9 cellular contexts compared by ENCODE assay signal in genomic region chr1:8876099-8876496, GRCh38. TPM values are rescaled to one million over a fixed set of nuclear protein-coding genes. Genes with fewer than 3 reads are reported as not detected.
DNase-seq lines count a peak whose midpoint lies in the region; ATAC-seq, FAIRE-seq and TF ChIP-seq lines count a peak whose summit lies in the region.
"Had no signal": no experiment of that assay in that cellular context is flagged by ENCODE, and none has a peak within 500 bp of the region (broad histone marks: within the 10 kb centered on the region; RNA-seq: fewer than 3 reads in every experiment).

No MANE protein-coding gene starts in this region.

- BruUV-seq in endothelial cell of umbilical vein (replicated peaks; lab: Mats Ljungman, UMichigan), result no TSS peak

- H3K9me1 ChIP-seq in endothelial cell of umbilical vein (replicated peaks; ENCODE audit: control insufficient read depth, extremely low read depth, insufficient read depth, low read length), result no peaks in the 10 kb centered on the region

- peaks cover 69% of the 10 kb centered on the region for H3K79me2 ChIP-seq in endothelial cell of umbilical vein (ENCODE audit: control insufficient read depth, insufficient read depth, low read length)

- H3K27me3 ChIP-seq in RWPE2 (ENCODE audit: insufficient read depth, poor library complexity, severe bottlenecking) (no peaks in the 10 kb centered on the region), endothelial cell of umbilical vein (ENCODE audit: control insufficient read depth in 2 of 2, insufficient read depth in 2 of 2, low read length in 2 of 2) (no peaks in the 10 kb centered on the region), gastrocnemius medialis (no peaks in the 10 kb centered on the region)

- no peaks in the 10 kb centered on the region for H3K9me3 ChIP-seq in RWPE2 (ENCODE audit: severe bottlenecking)
- H3K9me3 ChIP-seq in endothelial cell of umbilical vein (replicated peaks; ENCODE audit: control insufficient read depth, insufficient read depth, low read length), result no peaks in the 10 kb centered on the region
- H3K9me3 ChIP-seq in gastrocnemius medialis, result no peaks in the 10 kb centered on the region

- peak overlapping the region; percentile 81 for H3K4me3 ChIP-seq in RWPE2 (ENCODE audit: severe bottlenecking)
- peak overlapping the region in 2 of 3 experiments; percentile 7 to 83 for H3K4me3 ChIP-seq in endothelial cell of umbilical vein (replicated peaks in 1 of 3; ENCODE audit: insufficient read depth in 1 of 3, low read depth in 1 of 3, low read length in 3 of 3)
- peak overlapping the region in 1 of 4 donors; percentile 72 for H3K4me3 ChIP-seq in gastrocnemius medialis

- ATAC-seq in RWPE2 (ENCODE audit: low read depth) (no peak), gastrocnemius medialis (no peak), GM21515 (IDR thresholded peaks at IDR 0.05; ENCODE audit: unreplicated experiment) (no peak), HG03196 (IDR thresholded peaks at IDR 0.05; ENCODE audit: unreplicated experiment) (no peak)

- H3K9ac ChIP-seq in endothelial cell of umbilical vein (replicated peaks; ENCODE audit: extremely low read depth, insufficient read depth, low read length), result peak overlapping the region; percentile 23

- peaks cover 55% of the 10 kb centered on the region for H3K4me1 ChIP-seq in RWPE2 (ENCODE audit: insufficient read depth, poor library complexity, severe bottlenecking)
- H3K4me1 ChIP-seq in endothelial cell of umbilical vein (ENCODE audit: control insufficient read depth, extremely low read depth, insufficient read depth, low read length), result peaks cover 63% of the 10 kb centered on the region
- peaks cover 56 to 58% of the 10 kb centered on the region in 2 donors for H3K4me1 ChIP-seq in gastrocnemius medialis

- TF ChIP-seq POLR2A in GM12891 (IDR thresholded peaks at IDR 0.05; ENCODE audit: low read depth, low read length), result no peak; the same call in 1 of the 2 replicates
- TF ChIP-seq POLR2A in endothelial cell of umbilical vein (IDR thresholded peaks at IDR 0.05; ENCODE audit: low read depth, low read length), result no peak
- TF ChIP-seq POLR2A in gastrocnemius medialis (IDR thresholded peaks at IDR 0.05), result no peak

- FAIRE-seq in GM12891 (lab: Jason Lieb, UNC) (no peak), endothelial cell of umbilical vein (lab: Jason Lieb, UNC) (no peak)

- in situ Hi-C loops in gastrocnemius medialis (cut with MboI; ENCODE audit: low sequenced_read_pairs in 4 of 4), result no loop called here

- dilution Hi-C loops in endothelial cell of umbilical vein (cut with MboI; ENCODE audit: extremely low pct_ligation_motif_present, low sequenced_read_pairs), result no loop called here

- CTCF ChIA-PET in endothelial cell of umbilical vein (lab: Charles Lee), result interaction anchor here (6.1 kb wide), 1 partner anchor 16 kb away, joined by 63 read pairs; no protein-coding TSS in a partner anchor

- peak overlapping the region; percentile 97 for H3K27ac ChIP-seq in RWPE2 (ENCODE audit: poor library complexity, severe bottlenecking)
- peak overlapping the region; percentile 77 for H3K27ac ChIP-seq in endothelial cell of umbilical vein (ENCODE audit: insufficient read depth, low read depth, low read length)
- peak overlapping the region; percentile 53 to 97 (median 96) for H3K27ac ChIP-seq in gastrocnemius medialis

- H3K4me2 ChIP-seq in endothelial cell of umbilical vein (ENCODE audit: insufficient read depth, low read length), result peak overlapping the region; percentile 87

- no peak overlapping the region for H2AFZ ChIP-seq in endothelial cell of umbilical vein (ENCODE audit: low read depth, low read length)

- peaks cover 2% of the 10 kb centered on the region for H4K20me1 ChIP-seq in endothelial cell of umbilical vein (replicated peaks; ENCODE audit: control insufficient read depth, extremely low read depth, insufficient read depth, low read length)

- peaks cover 69% of the 10 kb centered on the region for H3K36me3 ChIP-seq in RWPE2 (ENCODE audit: low read depth)
- peaks cover 19 to 30% of the 10 kb centered on the region in 2 experiments for H3K36me3 ChIP-seq in endothelial cell of umbilical vein (ENCODE audit: control insufficient read depth in 2 of 2, extremely low read depth in 1 of 2, insufficient read depth in 2 of 2, low read length in 2 of 2)
- peaks cover 0 to 36% of the 10 kb centered on the region in 2 donors for H3K36me3 ChIP-seq in gastrocnemius medialis

- TF ChIP-seq CTCF in RWPE2 (IDR thresholded peaks at IDR 0.05; ENCODE audit: poor library complexity, severe bottlenecking) (no peak), endothelial cell of umbilical vein (IDR thresholded peaks at IDR 0.05; ENCODE audit: extremely low read depth in 1 of 2, insufficient read depth in 1 of 2, low read depth in 1 of 2, low read length in 2 of 2) (no peak), gastrocnemius medialis (IDR thresholded peaks at IDR 0.05 in 4 of 5, conservative IDR thresholded peaks at IDR 0.05 in 1 of 5) (no peak)

- DNase-seq in GM12891 (ENCODE audit: insufficient read length, low spot score), result no peak
- DNase-seq in RWPE2 (ENCODE audit: low spot score), result no peak
- no peak for DNase-seq in endothelial cell of umbilical vein (ENCODE audit: low read depth, low spot score)
- no peak for DNase-seq in gastrocnemius medialis
- DNase-seq in hypothalamus (lab: John Stamatoyannopoulos, UW), result no peak
- no peak for DNase-seq in posterior cingulate gyrus
- DNase-seq: activated CD8-positive, alpha-beta memory T cell treated with anti-CD3 and anti-CD28 coated beads for 24 hours had no signal

- POLR2A ChIA-PET in endothelial cell of umbilical vein (lab: Charles Lee), result interaction anchor here (0.7 kb wide), 2 partner anchors 299 to 384 kb away, joined by 3 to 4 read pairs; no protein-coding TSS in a partner anchor

- intact Hi-C loops in endothelial cell of umbilical vein (cut with micrococcal nuclease) (no loop called here), gastrocnemius medialis (cut with DNase I; ENCODE audit: low total_unique reads) (loop anchor here (5.0 to 10.0 kb wide), 4 partner anchors 191 to 1094 kb away; partner anchors contain the start of genes PARK7, PER3 and SLC2A5), posterior cingulate gyrus (cut with DNase I) (no loop called here)

TF ChIP-seq in GM12891, 5 proteins besides CTCF, POLR2A, EP300 and RAD21:
- TF ChIP-seq POU2F2 (IDR thresholded peaks at IDR 0.05; ENCODE audit: low read depth, low read length) (no peak), PAX5 (IDR thresholded peaks at IDR 0.05; ENCODE audit: insufficient read depth, low read length, severe bottlenecking) (no peak), SPI1 (IDR thresholded peaks at IDR 0.05; ENCODE audit: low read depth, low read length) (no peak), POLR2AphosphoS5 (IDR thresholded peaks at IDR 0.05; ENCODE audit: low read depth, low read length) (0 out of 2 replicates have a peak, but pooled peaks have one; percentile 30), TAF1 (IDR thresholded peaks at IDR 0.05; ENCODE audit: low read depth, low read length) (no peak)

TF ChIP-seq in endothelial cell of umbilical vein, 7 proteins besides CTCF, POLR2A, EP300 and RAD21:
- no peak for TF ChIP-seq MYC (IDR thresholded peaks at IDR 0.05; ENCODE audit: low read depth, low read length)
- TF ChIP-seq MAX (IDR thresholded peaks at IDR 0.05; ENCODE audit: insufficient read depth, insufficient read length), result no peak
- TF ChIP-seq FOS (IDR thresholded peaks at IDR 0.05; ENCODE audit: borderline replicate concordance, insufficient read depth, low read length), result no peak
- TF ChIP-seq EZH2 (IDR thresholded peaks at IDR 0.05; ENCODE audit: borderline replicate concordance, low read depth, low read length, severe bottlenecking), result no peak
- TF ChIP-seq JUN (IDR thresholded peaks at IDR 0.05; ENCODE audit: borderline replicate concordance, insufficient read depth, insufficient read length, low read depth), result no peak
- no peak for TF ChIP-seq POLR2AphosphoS5 (IDR thresholded peaks at IDR 0.05; ENCODE audit: insufficient read depth, low read depth, low read length)
- TF ChIP-seq GATA2 (IDR thresholded peaks at IDR 0.05; ENCODE audit: insufficient read depth, insufficient read length, low read depth, low read length), result no peak

RNA-seq across cellular contexts. Expression of gene ENO1, which starts 2.4 kb away (rescaled TPM):
- polyA plus RNA-seq in GM12891 (2012; ENCODE audit: low read depth, missing spikeins), result 2,629 TPM
- 1,530 and 1,593 TPM in 2 replicates for total RNA-seq in endothelial cell of umbilical vein
- polyA plus RNA-seq in endothelial cell of umbilical vein, result 1,111 and 1,134 TPM in 2 replicates
- 1,324 and 1,546 TPM in 2 replicates for polyA plus RNA-seq in endothelial cell of umbilical vein (2011; cell fraction: cytosol; rRNA removed)
- polyA plus RNA-seq in endothelial cell of umbilical vein (2011; cell fraction: nucleus; rRNA removed), result 1,008 and 1,022 TPM in 2 replicates
- 1,225 and 1,921 TPM in 2 replicates for polyA plus RNA-seq in endothelial cell of umbilical vein (2012)
- 1,405 and 1,507 TPM in 2 replicates for polyA minus RNA-seq in endothelial cell of umbilical vein
- 1,988 TPM for polyA minus RNA-seq in endothelial cell of umbilical vein (2011; cell fraction: cytosol; rRNA and poly(A)+ RNA removed)
- polyA minus RNA-seq in endothelial cell of umbilical vein (2011; cell fraction: nucleus; rRNA and poly(A)+ RNA removed), result 303 and 331 TPM in 2 replicates
- 100 to 1,000 TPM; 112 to 354 (median 209) TPM for total RNA-seq in gastrocnemius medialis

RNA-seq across cellular contexts. Expression of gene RERE, which starts 58.7 kb away (rescaled TPM):
- 21.3 TPM for polyA plus RNA-seq in GM12891 (2012; ENCODE audit: low read depth, missing spikeins)
- total RNA-seq in endothelial cell of umbilical vein (110 and 113 TPM in 2 replicates), gastrocnemius medialis (100 to 1,000 TPM in 3 of 4 donors, 10 to 100 TPM in 1; 60.8 to 106 (median 102) TPM)
- polyA plus RNA-seq in endothelial cell of umbilical vein, result 14.1 and 14.8 TPM in 2 replicates
- polyA plus RNA-seq in endothelial cell of umbilical vein (2011; cell fraction: cytosol; rRNA removed), result 13.2 and 15.8 TPM in 2 replicates
- 80.7 and 124 TPM in 2 replicates for polyA plus RNA-seq in endothelial cell of umbilical vein (2011; cell fraction: nucleus; rRNA removed)
- polyA plus RNA-seq in endothelial cell of umbilical vein (2012), result 42.4 and 43.0 TPM in 2 replicates
- 87.1 and 101 TPM in 2 replicates for polyA minus RNA-seq in endothelial cell of umbilical vein
- polyA minus RNA-seq in endothelial cell of umbilical vein (2011; cell fraction: cytosol; rRNA and poly(A)+ RNA removed), result 26.8 TPM
- 162 and 195 TPM in 2 replicates for polyA minus RNA-seq in endothelial cell of umbilical vein (2011; cell fraction: nucleus; rRNA and poly(A)+ RNA removed)
